27 cellular contexts compared by ENCODE assay signal in genomic region chr18:46858290-46858689, GRCh38.
"Had no signal": no experiment of that assay in that cellular context is flagged by ENCODE, and none has a peak within 500 bp of the region (broad histone marks: within the 10 kb centered on the region; RNA-seq: fewer than 3 reads in every experiment).

No MANE protein-coding gene starts in this region.

- H3K36me3 ChIP-seq: pancreas, prostate gland had no signal

- H3K9me3 Mint-ChIP-seq: immature natural killer cell; naive thymus-derived CD8-positive, alpha-beta T cell; nephron; neural crest cell; stimulated activated naive CD8-positive, alpha-beta T cell treated with anti-CD3 and anti-CD28 coated beads, Interleukin-15, Interleukin-2, amounts not matched to agents 100 ng/mL and 50 ng/mL, for 24 hours had no signal

- H3K27me3 ChIP-seq: left lung, pancreas, sigmoid colon, spleen, suprapubic skin, tibial artery, upper lobe of right lung had no signal

- H3K4me3 Mint-ChIP-seq: immature natural killer cell; naive thymus-derived CD8-positive, alpha-beta T cell; nephron; neural crest cell; stimulated activated naive CD8-positive, alpha-beta T cell treated with anti-CD3 and anti-CD28 coated beads, Interleukin-15, Interleukin-2, amounts not matched to agents 100 ng/mL and 50 ng/mL, for 24 hours had no signal

- H3K9me3 ChIP-seq: left lung, lower lobe of right lung, pancreas, prostate gland, sigmoid colon, spleen, suprapubic skin, thoracic aorta, tibial artery, upper lobe of right lung had no signal

- H3K27ac Mint-ChIP-seq: immature natural killer cell; naive thymus-derived CD8-positive, alpha-beta T cell; nephron; stimulated activated naive CD8-positive, alpha-beta T cell treated with anti-CD3 and anti-CD28 coated beads, Interleukin-15, Interleukin-2, amounts not matched to agents 100 ng/mL and 50 ng/mL, for 24 hours had no signal

- H3K27me3 Mint-ChIP-seq: naive thymus-derived CD8-positive, alpha-beta T cell; stimulated activated naive CD8-positive, alpha-beta T cell treated with anti-CD3 and anti-CD28 coated beads, Interleukin-15, Interleukin-2, amounts not matched to agents 100 ng/mL and 50 ng/mL, for 24 hours had no signal

- H3K27ac ChIP-seq: left lung, lower lobe of right lung, pancreas, prostate gland, sigmoid colon, spleen, suprapubic skin, thoracic aorta, tibial artery, upper lobe of right lung had no signal

- DNase-seq: hypothalamus; immature natural killer cell; kidney; left colon; left lung; lower lobe of right lung; mesenchymal stem cell; naive thymus-derived CD8-positive, alpha-beta T cell; nucleus accumbens; pancreas; posterior cingulate gyrus; retina; right cardiac atrium; sigmoid colon; small intestine; spleen; stimulated activated CD4-positive, alpha-beta T cell treated with anti-CD3 and anti-CD28 coated beads, Interleukin-4, amount 100 ng/mL, for 24 hours; stimulated activated naive CD4-positive, alpha-beta T cell; tibial artery; trophoblast cell; upper lobe of right lung had no signal

- ATAC-seq: left colon; left lung; lower lobe of right lung; naive thymus-derived CD8-positive, alpha-beta T cell; pancreas; right cardiac atrium; upper lobe of right lung had no signal

- H3K4me1 ChIP-seq: left lung, lower lobe of right lung, pancreas, prostate gland, sigmoid colon, suprapubic skin, tibial artery, upper lobe of right lung had no signal

- H3K4me3 ChIP-seq: left lung, lower lobe of right lung, pancreas, prostate gland, sigmoid colon, spleen, suprapubic skin, thoracic aorta, tibial artery, upper lobe of right lung had no signal
